1 cellular context compared by ENCODE assay signal in the genomic region with DNA sequence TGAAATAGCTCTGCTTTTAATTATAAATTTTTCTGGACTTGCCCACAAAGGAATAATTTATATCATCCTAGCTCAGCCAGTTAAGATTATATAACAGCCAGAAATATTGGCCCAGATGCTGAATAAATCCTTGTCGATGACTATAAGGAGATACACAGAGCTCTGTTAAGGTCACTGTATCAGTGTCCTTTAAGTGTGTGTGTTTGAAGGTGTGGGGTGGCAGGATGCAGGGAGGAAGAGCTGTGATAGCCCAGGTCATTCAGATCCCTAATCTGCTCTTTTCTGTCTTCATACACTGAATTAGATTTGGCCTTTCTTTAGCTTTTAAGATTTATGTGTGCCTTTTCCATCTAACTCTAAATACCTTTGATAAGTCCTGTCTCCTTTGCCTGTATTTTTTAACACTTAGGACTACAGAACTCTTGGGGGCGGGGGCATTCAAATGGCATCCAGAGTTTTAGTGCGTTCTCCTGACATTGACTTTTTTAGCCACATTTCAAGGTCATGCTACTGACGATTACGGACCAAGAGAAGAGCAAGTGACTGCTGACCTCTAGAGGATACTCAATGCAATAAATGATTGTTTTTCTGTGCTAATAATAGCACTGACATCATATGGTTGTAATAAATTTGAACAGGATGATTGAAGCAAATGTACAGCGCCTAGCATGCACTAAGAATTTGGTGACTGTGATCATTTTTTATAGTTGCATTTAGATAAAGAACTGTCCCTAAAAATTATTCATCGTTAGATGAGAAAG.
TF ChIP-seq lines count a peak whose summit lies in the region.

No MANE protein-coding gene starts in this region.

TF ChIP-seq in IMR-90, 13 proteins besides CTCF, POLR2A, EP300 and RAD21:
- TF ChIP-seq BHLHE40 (IDR thresholded peaks at IDR 0.05; ENCODE audit: low read depth, low read length) (no peak), SMC3 (IDR thresholded peaks at IDR 0.05; ENCODE audit: low read depth, low read length) (no peak), NFE2L2 (IDR thresholded peaks at IDR 0.05; ENCODE audit: low read depth, low read length) (no peak), FOS (IDR thresholded peaks at IDR 0.05; ENCODE audit: low read depth, low read length) (no peak), RCOR1 (IDR thresholded peaks at IDR 0.05; ENCODE audit: insufficient replicate concordance, low read length) (no peak), CEBPB (IDR thresholded peaks at IDR 0.05; ENCODE audit: low read depth, low read length) (no peak), ELK1 (IDR thresholded peaks at IDR 0.05; ENCODE audit: borderline replicate concordance, low read depth, low read length) (no peak)
- TF ChIP-seq, protein P1, sequence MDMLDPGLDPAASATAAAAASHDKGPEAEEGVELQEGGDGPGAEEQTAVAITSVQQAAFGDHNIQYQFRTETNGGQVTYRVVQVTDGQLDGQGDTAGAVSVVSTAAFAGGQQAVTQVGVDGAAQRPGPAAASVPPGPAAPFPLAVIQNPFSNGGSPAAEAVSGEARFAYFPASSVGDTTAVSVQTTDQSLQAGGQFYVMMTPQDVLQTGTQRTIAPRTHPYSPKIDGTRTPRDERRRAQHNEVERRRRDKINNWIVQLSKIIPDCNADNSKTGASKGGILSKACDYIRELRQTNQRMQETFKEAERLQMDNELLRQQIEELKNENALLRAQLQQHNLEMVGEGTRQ (IDR thresholded peaks at IDR 0.05; ENCODE audit: low read depth, low read length) = no peak
